In genomic region chr6:43174263-43175112, GRCh38 we compare ENCODE assay signal across 8 cellular contexts. TPM values are rescaled to one million over a fixed set of nuclear protein-coding genes. Genes with fewer than 3 reads are reported as not detected.
DNase-seq lines count a peak whose midpoint lies in the region; ATAC-seq and TF ChIP-seq lines count a peak whose summit lies in the region.

No MANE protein-coding gene starts in this region.

- POLR2A ChIA-PET in activated CD4-positive, alpha-beta memory T cell treated with anti-CD3 and anti-CD28 coated beads, Interleukin-2, amount 10 ng/mL, durations not matched to agents 7 days and 5 days (lab: Charles Lee): interaction anchor here (0.7 to 5.7 kb wide), 16 partner anchors 10 to 455 kb away, joined by 3 to 51 read pairs (median 4); partner anchors contain the start of genes ABCC10, CNPY3, CUL9 and DNPH1

- peaks cover 31 to 38% of the 10 kb centered on the region in 2 donors for H3K4me1 ChIP-seq in duodenal mucosa (ENCODE audit: control insufficient read depth in 1 of 2, insufficient read depth in 2 of 2, low read length in 2 of 2)
- peaks cover 0 to 19% (median 7%) of the 10 kb centered on the region in 4 donors for H3K4me1 ChIP-seq in right lobe of liver

- ATAC-seq in GM19438 (IDR thresholded peaks at IDR 0.05; ENCODE audit: low read depth, unreplicated experiment) (peak; percentile 70), HG03571 (IDR thresholded peaks at IDR 0.05; ENCODE audit: unreplicated experiment) (peak; percentile 57), right lobe of liver (peak; percentile 67 to 79 (median 73))

- peak overlapping the region; percentile 91 to 96 (median 94) for H3K27ac Mint-ChIP-seq in CD14-positive monocyte
- H3K27ac Mint-ChIP-seq in activated CD4-positive, alpha-beta memory T cell treated with anti-CD3 and anti-CD28 coated beads, Interleukin-2, amount 10 ng/mL, durations not matched to agents 7 days and 5 days: peak overlapping the region; percentile 87

- DNase-seq in CD14-positive monocyte (ENCODE audit: low spot score) (peak; percentile 99), NCI-H774 (lab: John Stamatoyannopoulos, UW) (peak; percentile 95), right lobe of liver (peak; percentile 96 to 97 (median 96))
- peak; percentile 98 for DNase-seq in activated CD4-positive, alpha-beta memory T cell treated with anti-CD3 and anti-CD28 coated beads, Interleukin-2, amount 10 ng/mL, durations not matched to agents 7 days and 5 days
- peak; percentile 95 for DNase-seq in stimulated activated CD4-positive, alpha-beta T cell treated with anti-CD3 and anti-CD28 coated beads, Interleukin-4, amount 100 ng/mL, for 24 hours

- peaks cover 0 to 5% (median 1%) of the 10 kb centered on the region in 3 donors for H3K27me3 Mint-ChIP-seq in CD14-positive monocyte (ENCODE audit: low read depth in 3 of 3)
- no peaks in the 10 kb centered on the region for H3K27me3 Mint-ChIP-seq in activated CD4-positive, alpha-beta memory T cell treated with anti-CD3 and anti-CD28 coated beads, Interleukin-2, amount 10 ng/mL, durations not matched to agents 7 days and 5 days

- H3K36me3 ChIP-seq in duodenal mucosa (ENCODE audit: control insufficient read depth in 1 of 2, insufficient read depth in 2 of 2, low read length in 2 of 2) (peaks cover 34 to 38% of the 10 kb centered on the region in 2 donors), right lobe of liver (peaks cover 7 to 47% (median 23%) of the 10 kb centered on the region in 4 donors)

- peak; percentile 78 for TF ChIP-seq POLR2A in right lobe of liver (IDR thresholded peaks at IDR 0.05)

- H3K9me3 ChIP-seq in duodenal mucosa (ENCODE audit: control insufficient read depth in 1 of 2, low read length in 2 of 2): no peaks in the 10 kb centered on the region
- H3K9me3 ChIP-seq in right lobe of liver: no peaks in the 10 kb centered on the region

- H3K4me3 Mint-ChIP-seq in CD14-positive monocyte: peak overlapping the region; percentile 72 to 79
- peak overlapping the region; percentile 95 for H3K4me3 Mint-ChIP-seq in activated CD4-positive, alpha-beta memory T cell treated with anti-CD3 and anti-CD28 coated beads, Interleukin-2, amount 10 ng/mL, durations not matched to agents 7 days and 5 days

- 11% methylated on average over 5 of the region's 32 CpGs for WGBS in right lobe of liver (ENCODE audit: insufficient coverage, low coverage, low lambda C conversion rate, missing lambda C conversion rate)

- peaks cover 44 to 55% of the 10 kb centered on the region in 2 donors for H3K36me3 Mint-ChIP-seq in CD14-positive monocyte
- peaks cover 62% of the 10 kb centered on the region for H3K36me3 Mint-ChIP-seq in activated CD4-positive, alpha-beta memory T cell treated with anti-CD3 and anti-CD28 coated beads, Interleukin-2, amount 10 ng/mL, durations not matched to agents 7 days and 5 days (ENCODE audit: low read depth)

- H3K4me3 ChIP-seq in duodenal mucosa (ENCODE audit: low read depth in 1 of 2, low read length in 2 of 2): peak overlapping the region; percentile 85 to 87
- H3K4me3 ChIP-seq in right lobe of liver: peak overlapping the region; percentile 49 to 90 (median 54)

- H3K9ac ChIP-seq in duodenal mucosa (ENCODE audit: low read depth in 1 of 2, low read length in 2 of 2): peak overlapping the region; percentile 67 to 71

- no peaks in the 10 kb centered on the region for H3K27me3 ChIP-seq in duodenal mucosa (ENCODE audit: control insufficient read depth in 1 of 2, insufficient read depth in 2 of 2, low read length in 2 of 2)
- H3K27me3 ChIP-seq in right lobe of liver: no peaks in the 10 kb centered on the region

- TF ChIP-seq CTCF in CD14-positive monocyte (IDR thresholded peaks at IDR 0.05) (peak; percentile 16), right lobe of liver (IDR thresholded peaks at IDR 0.05) (peak in 2 of 4 donors; percentile 25 to 32)

- H3K27ac ChIP-seq in duodenal mucosa (ENCODE audit: low read depth, low read length) (peak overlapping the region; percentile 89), right lobe of liver (peak overlapping the region; percentile 75 to 100 (median 99))

- CTCF ChIA-PET in activated CD4-positive, alpha-beta memory T cell treated with anti-CD3 and anti-CD28 coated beads, Interleukin-2, amount 10 ng/mL, durations not matched to agents 7 days and 5 days (lab: Charles Lee): interaction anchor here (0.6 to 2.7 kb wide), 7 partner anchors 31 to 332 kb away, joined by 3 to 15 read pairs (median 3); partner anchors contain the start of genes CUL7, DNPH1, KLC4 and KLHDC3

- intact Hi-C loops in CD14-positive monocyte (cut with micrococcal nuclease): loop anchor here (2.0 to 10.0 kb wide), 7 partner anchors 70 to 430 kb away; partner anchors contain the start of genes KLC4 (in 2 of the 2), MRPL2 (in 2 of the 2), POLR1C (in 2 of the 2) and YIPF3 (in 2 of the 2)
- intact Hi-C loops in right lobe of liver (cut with DNase I): no loop called here

- H3K4me1 Mint-ChIP-seq in CD14-positive monocyte: peaks cover 42% of the 10 kb centered on the region
- H3K4me1 Mint-ChIP-seq in activated CD4-positive, alpha-beta memory T cell treated with anti-CD3 and anti-CD28 coated beads, Interleukin-2, amount 10 ng/mL, durations not matched to agents 7 days and 5 days: peaks cover 51% of the 10 kb centered on the region

- no peaks in the 10 kb centered on the region for H3K9me3 Mint-ChIP-seq in CD14-positive monocyte
- no peaks in the 10 kb centered on the region for H3K9me3 Mint-ChIP-seq in activated CD4-positive, alpha-beta memory T cell treated with anti-CD3 and anti-CD28 coated beads, Interleukin-2, amount 10 ng/mL, durations not matched to agents 7 days and 5 days

RNA-seq across cellular contexts. Expression of gene SRF, which starts 3.4 kb away (rescaled TPM):
- 1 to 10 TPM; 3.6 to 3.8 TPM for polyA plus RNA-seq in CD14-positive monocyte
- 10 to 100 TPM; 45.8 to 45.9 TPM for total RNA-seq in activated CD4-positive, alpha-beta memory T cell treated with anti-CD3 and anti-CD28 coated beads, Interleukin-2, amount 10 ng/mL, durations not matched to agents 7 days and 5 days
- 10 to 100 TPM in 4 of 6 experiments, 1 to 10 TPM in 2; 4.9 to 17.0 (median 11.3) TPM for total RNA-seq in right lobe of liver

RNA-seq across cellular contexts. Expression of gene CUL9, which starts 7.5 kb away (rescaled TPM):
- 1 to 10 TPM; 2.9 to 3.8 TPM for polyA plus RNA-seq in CD14-positive monocyte
- 10 to 100 TPM; 45.0 to 45.9 TPM for total RNA-seq in activated CD4-positive, alpha-beta memory T cell treated with anti-CD3 and anti-CD28 coated beads, Interleukin-2, amount 10 ng/mL, durations not matched to agents 7 days and 5 days
- 10 to 100 TPM; 14.4 to 17.7 (median 15.2) TPM for total RNA-seq in right lobe of liver

RNA-seq across cellular contexts. Expression of gene DNPH1, which starts 54.8 kb away (rescaled TPM):
- 10 to 100 TPM; 42.7 to 55.4 TPM for polyA plus RNA-seq in CD14-positive monocyte
- 10 to 100 TPM; 39.6 to 42.5 TPM for total RNA-seq in activated CD4-positive, alpha-beta memory T cell treated with anti-CD3 and anti-CD28 coated beads, Interleukin-2, amount 10 ng/mL, durations not matched to agents 7 days and 5 days
- 100 to 1,000 TPM in 2 of 6 experiments, 10 to 100 TPM in 4; 50.7 to 107 (median 62.4) TPM for total RNA-seq in right lobe of liver

Comparison
In these comparisons a context has a peak if more than half of its experiments do, and no peak if none do; other contexts are left out.
1. Peak in every context shown above with its lines: DNase-seq, ATAC-seq, H3K4me3 ChIP-seq and H3K27ac ChIP-seq.
2. intact Hi-C loops: an anchor here in CD14-positive monocyte (2.0 to 10.0 kb wide); none called in right lobe of liver.